Comparison of ENCODE assay signal across 2 cellular contexts in genomic region chr10:61906502-61906901, GRCh38.
TF ChIP-seq lines count a peak whose summit lies in the region.

No MANE protein-coding gene starts in this region.

TF ChIP-seq in HEK293, 187 proteins besides CTCF, POLR2A, EP300 and RAD21:
- TF ChIP-seq ZBTB20 (tag by site-specific recombination; IDR thresholded peaks at IDR 0.05) (peak; percentile 52), MZF1 (tag by site-specific recombination; IDR thresholded peaks at IDR 0.05; ENCODE audit: borderline replicate concordance) (no peak)

TF ChIP-seq in GM12878, 131 proteins besides CTCF, POLR2A, EP300 and RAD21:
- TF ChIP-seq RELB (IDR thresholded peaks at IDR 0.05; ENCODE audit: low read depth) (no peak), CREM (IDR thresholded peaks at IDR 0.05; ENCODE audit: low read depth) (no peak), POLR2AphosphoS5 (IDR thresholded peaks at IDR 0.05; ENCODE audit: low read length) (no peak), NRF1 (conservative IDR thresholded peaks at IDR 0.05; ENCODE audit: low read depth, low read length) (no peak), SMAD1 (IDR thresholded peaks at IDR 0.05; ENCODE audit: low read depth, partially characterized antibody) (no peak), JUNB (IDR thresholded peaks at IDR 0.05) (no peak), IRF5 (IDR thresholded peaks at IDR 0.05; ENCODE audit: borderline replicate concordance) (no peak), KAT2A (conservative IDR thresholded peaks at IDR 0.05; ENCODE audit: control insufficient read depth, low read depth, low read length) (no peak), BMI1 (IDR thresholded peaks at IDR 0.05; ENCODE audit: borderline replicate concordance) (no peak), SIN3A (IDR thresholded peaks at IDR 0.05; ENCODE audit: low read depth, low read length) (no peak), SMARCA5 (IDR thresholded peaks at IDR 0.05) (no peak), GATAD2B (conservative IDR thresholded peaks at IDR 0.05; ENCODE audit: low read depth) (no peak), USF1 (IDR thresholded peaks at IDR 0.05; ENCODE audit: borderline replicate concordance, extremely low read length, insufficient read depth, low read depth, low read length) (no peak), RCOR1 (conservative IDR thresholded peaks at IDR 0.05; ENCODE audit: low read depth, low read length) (no peak), FOXM1 (IDR thresholded peaks at IDR 0.05; ENCODE audit: low read depth, low read length) (no peak), ZBED1 (IDR thresholded peaks at IDR 0.05; ENCODE audit: borderline replicate concordance) (no peak), USF2 (IDR thresholded peaks at IDR 0.05; ENCODE audit: borderline replicate concordance, low read depth, low read length) (no peak)
- TF ChIP-seq, protein P1, sequence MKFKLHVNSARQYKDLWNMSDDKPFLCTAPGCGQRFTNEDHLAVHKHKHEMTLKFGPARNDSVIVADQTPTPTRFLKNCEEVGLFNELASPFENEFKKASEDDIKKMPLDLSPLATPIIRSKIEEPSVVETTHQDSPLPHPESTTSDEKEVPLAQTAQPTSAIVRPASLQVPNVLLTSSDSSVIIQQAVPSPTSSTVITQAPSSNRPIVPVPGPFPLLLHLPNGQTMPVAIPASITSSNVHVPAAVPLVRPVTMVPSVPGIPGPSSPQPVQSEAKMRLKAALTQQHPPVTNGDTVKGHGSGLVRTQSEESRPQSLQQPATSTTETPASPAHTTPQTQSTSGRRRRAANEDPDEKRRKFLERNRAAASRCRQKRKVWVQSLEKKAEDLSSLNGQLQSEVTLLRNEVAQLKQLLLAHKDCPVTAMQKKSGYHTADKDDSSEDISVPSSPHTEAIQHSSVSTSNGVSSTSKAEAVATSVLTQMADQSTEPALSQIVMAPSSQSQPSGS (IDR thresholded peaks at IDR 0.05; ENCODE audit: low read length), result no peak
TF ChIP-seq in GM12878: peak in this region for 0.
